Comparison of ENCODE assay signal across 12 cellular contexts in the genomic region with DNA sequence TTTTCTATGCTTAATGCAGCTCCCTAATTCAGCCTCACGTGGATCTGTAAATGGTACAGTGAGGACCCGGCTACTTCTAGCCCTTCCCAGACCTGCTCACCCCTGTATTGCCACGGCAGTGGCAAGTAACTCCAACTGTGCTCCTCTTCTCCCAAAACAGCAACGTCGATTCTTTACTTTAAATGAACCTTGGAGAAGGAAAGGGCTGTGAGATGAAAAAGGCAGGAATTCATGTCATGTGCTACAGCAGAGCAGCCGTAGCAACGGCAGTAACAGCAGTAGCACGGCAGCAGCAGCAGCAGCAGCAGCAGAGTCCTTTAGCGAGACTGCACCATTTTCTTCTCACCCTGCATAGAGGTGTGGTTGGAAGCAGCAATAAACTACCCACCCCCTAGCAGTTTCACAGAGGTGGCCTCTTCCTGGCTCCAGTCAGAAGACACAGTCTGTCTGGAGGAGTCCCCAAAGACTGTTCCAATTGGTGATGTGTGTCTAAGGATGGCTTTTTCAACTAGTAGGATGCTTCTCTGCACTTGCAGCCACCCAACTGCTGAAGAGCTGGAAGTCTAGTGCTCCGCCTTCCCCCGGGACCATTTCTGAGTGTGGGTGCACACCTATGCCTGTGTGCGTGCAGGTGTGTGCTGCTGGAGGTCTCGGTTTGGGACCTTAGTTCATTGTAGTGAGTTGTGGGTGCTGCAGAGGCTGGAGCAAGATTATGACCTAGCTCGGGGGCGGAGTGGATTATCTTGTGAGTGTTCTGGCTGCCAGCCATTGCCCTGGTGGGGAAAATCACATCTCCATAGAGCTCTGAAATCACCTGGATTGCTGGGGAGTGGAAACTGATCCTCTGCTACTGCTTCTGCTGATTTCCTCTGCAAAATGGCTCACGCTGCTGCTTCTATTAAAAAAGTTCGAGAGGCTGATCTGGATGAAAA.
DNase-seq lines count a peak whose midpoint lies in the region; ATAC-seq lines count a peak whose summit lies in the region.
"Had no signal": no experiment of that assay in that cellular context is flagged by ENCODE, and none has a peak within 500 bp of the region (broad histone marks: within the 10 kb centered on the region; RNA-seq: fewer than 3 reads in every experiment).

No MANE protein-coding gene starts in this region.

- H4K91ac ChIP-seq in neuronal stem cell (ENCODE audit: low read depth, low read length, poor library complexity): no peak overlapping the region

- no peak overlapping the region for H3K23ac ChIP-seq in neuronal stem cell (ENCODE audit: low read depth, low read length, poor library complexity)

- no peak overlapping the region for H3K14ac ChIP-seq in neuronal stem cell (ENCODE audit: low read length)

- H2BK120ac ChIP-seq in neuronal stem cell (ENCODE audit: low read depth, low read length): no peak overlapping the region

- peak; percentile 81 for DNase-seq in DMS79 (lab: John Stamatoyannopoulos, UW)
- DNase-seq in NCI-H345 treated with DMSO at 0.1 percent for 48 hours (lab: John Stamatoyannopoulos, UW; ENCODE audit: unreplicated experiment): peak; percentile 43
- DNase-seq in glomerular visceral epithelial cell (ENCODE audit: extremely low spot score): peak; percentile 25
- DNase-seq in neuronal stem cell (ENCODE audit: low spot score): no peak
- no peak for DNase-seq in COLO829 (ENCODE audit: low spot score)
- no peak for DNase-seq in GOT3 (lab: John Stamatoyannopoulos, UW)
- DNase-seq: NCI-H2081 treated with DMSO at 0.1 percent for 48 hours had no signal

- no peak overlapping the region for H2BK5ac ChIP-seq in neuronal stem cell (ENCODE audit: low read length)

- H4K8ac ChIP-seq in neuronal stem cell (ENCODE audit: low read depth, low read length): no peak overlapping the region

- no peak overlapping the region for H3K18ac ChIP-seq in neuronal stem cell (ENCODE audit: low read length)

- H2AFZ ChIP-seq in neuronal stem cell (ENCODE audit: low read length): peak overlapping the region; percentile 78

- H3K4me2 ChIP-seq in neuronal stem cell (ENCODE audit: insufficient read depth, low read length, poor library complexity, severe bottlenecking): no peak overlapping the region

- H3K36me3 ChIP-seq in neuronal stem cell (replicated peaks in 1 of 2; ENCODE audit: control insufficient read depth in 2 of 2, insufficient read depth in 2 of 2, low read length in 2 of 2): no peaks in the 10 kb centered on the region
- H3K36me3 ChIP-seq: cardiac muscle cell, ovary had no signal

- H3K27ac ChIP-seq in neuronal stem cell (replicated peaks; ENCODE audit: low read length): no peak overlapping the region
- H3K27ac ChIP-seq: cardiac muscle cell had no signal

- peaks cover 12 to 13% of the 10 kb centered on the region in 2 donors for H3K4me1 ChIP-seq in neuronal stem cell (ENCODE audit: control insufficient read depth in 2 of 2, insufficient read depth in 1 of 2, low read depth in 1 of 2, low read length in 2 of 2)

- H3K79me1 ChIP-seq in neuronal stem cell (ENCODE audit: low read depth, low read length): no peaks in the 10 kb centered on the region

- H3K27me3 ChIP-seq in neuronal stem cell (ENCODE audit: control insufficient read depth in 3 of 3, insufficient read depth in 3 of 3, low read depth in 1 of 3, low read length in 3 of 3): no peaks in the 10 kb centered on the region
- H3K27me3 ChIP-seq: cardiac muscle cell, ovary had no signal

- H3K9me3 ChIP-seq in neuronal stem cell (replicated peaks in 1 of 2; ENCODE audit: control insufficient read depth in 2 of 2, insufficient read depth in 1 of 2, low read depth in 1 of 2, low read length in 2 of 2): no peaks in the 10 kb centered on the region
- H3K9me3 ChIP-seq: ovary had no signal

- no peak overlapping the region for H2BK15ac ChIP-seq in neuronal stem cell (ENCODE audit: low read length)

- peak overlapping the region in 1 of 2 donors; percentile 1 for H3K4me3 ChIP-seq in neuronal stem cell (ENCODE audit: low read length in 2 of 2)
- H3K4me3 ChIP-seq: cardiac muscle cell, ovary had no signal

- no peak overlapping the region for H2AK5ac ChIP-seq in neuronal stem cell (ENCODE audit: low read depth, low read length)

- no CpG with 5 or more reads among the region's 17 CpGs for WGBS in neuronal stem cell (ENCODE audit: extremely low coverage in 2 of 2, insufficient read length in 2 of 2, insufficient replicate concordance in 1 of 2), 2 donors

- ATAC-seq in HG02884 (IDR thresholded peaks at IDR 0.05; ENCODE audit: unreplicated experiment): no peak
- ATAC-seq in GM18868 (IDR thresholded peaks at IDR 0.05; ENCODE audit: unreplicated experiment): no peak
- ATAC-seq: SK-N-SH treated with all-trans-retinoic acid at 6 μM for 48 hours had no signal

- no peak overlapping the region for H3K9ac ChIP-seq in neuronal stem cell (ENCODE audit: low read depth, low read length, poor library complexity)

- no peak overlapping the region for H3K4ac ChIP-seq in neuronal stem cell (ENCODE audit: low read length)

- H2BK12ac ChIP-seq in neuronal stem cell (ENCODE audit: low read length): no peak overlapping the region

Comparison
In these comparisons a context has a peak if more than half of its experiments do, and no peak if none do; other contexts are left out.
1. DNase-seq: peak in DMS79 (single experiment), NCI-H345 treated with DMSO at 0.1 percent for 48 hours (single experiment) and glomerular visceral epithelial cell (single experiment); none in neuronal stem cell (single experiment), COLO829 (single experiment) and GOT3 (single experiment).